In the genomic region with DNA sequence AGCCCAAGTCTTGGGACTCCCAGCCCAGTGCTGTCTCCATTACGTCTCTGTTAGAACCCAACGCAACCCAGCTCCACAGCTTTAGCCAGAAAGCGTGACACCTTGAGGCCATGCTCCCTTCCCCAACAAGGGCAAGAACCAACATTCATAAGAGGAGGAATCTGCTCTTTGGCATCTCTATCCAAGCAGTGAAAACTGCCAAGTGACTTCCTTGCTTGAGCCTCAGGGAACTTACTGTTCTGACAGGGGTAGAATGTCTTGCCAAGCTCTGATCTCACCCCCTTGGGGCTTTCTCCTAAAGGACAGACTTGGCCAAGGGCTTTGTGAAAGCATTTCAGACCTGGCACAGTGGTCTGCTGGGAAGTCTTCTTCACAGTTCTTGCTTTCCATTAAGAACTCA, we compare ENCODE assay signal across 16 cellular contexts. TPM values are rescaled to one million over a fixed set of nuclear protein-coding genes. Genes with fewer than 3 reads are reported as not detected.
DNase-seq lines count a peak whose midpoint lies in the region; ATAC-seq and TF ChIP-seq lines count a peak whose summit lies in the region.
"Had no signal": no experiment of that assay in that cellular context is flagged by ENCODE, and none has a peak within 500 bp of the region (broad histone marks: within the 10 kb centered on the region; RNA-seq: fewer than 3 reads in every experiment).

No MANE protein-coding gene starts in this region.

- H3K36me3 ChIP-seq in left ventricle myocardium inferior (no peaks in the 10 kb centered on the region), esophagus muscularis mucosa (no peaks in the 10 kb centered on the region), gastroesophageal sphincter (no peaks in the 10 kb centered on the region), gastrocnemius medialis (no peaks in the 10 kb centered on the region)
- H3K36me3 ChIP-seq: BE2C had no signal

- peak in 1 of 2 donors; percentile 76 for ATAC-seq in left cardiac atrium
- peak; percentile 26 for ATAC-seq in gastroesophageal sphincter
- ATAC-seq in gastrocnemius medialis: peak; percentile 80 to 81
- ATAC-seq: GM12878, HCT116 had no signal

- in situ Hi-C loops in gastrocnemius medialis (cut with MboI; ENCODE audit: low sequenced_read_pairs in 4 of 4): loop anchor here in 1 of 4 donors (25.0 kb wide), 1 partner anchor 110 kb away; the partner anchor contains the start of gene OLFML3

- H3K9me3 ChIP-seq in left ventricle myocardium inferior (replicated peaks) (no peaks in the 10 kb centered on the region), esophagus muscularis mucosa (no peaks in the 10 kb centered on the region), gastroesophageal sphincter (no peaks in the 10 kb centered on the region), gastrocnemius medialis (no peaks in the 10 kb centered on the region)
- H3K9me3 ChIP-seq: BE2C had no signal

- TF ChIP-seq EP300 in esophagus muscularis mucosa (IDR thresholded peaks at IDR 0.05) (no peak), gastroesophageal sphincter (IDR thresholded peaks at IDR 0.05) (no peak)

- H3K4me3 ChIP-seq in left ventricle myocardium inferior (no peak overlapping the region), esophagus muscularis mucosa (no peak overlapping the region), gastroesophageal sphincter (no peak overlapping the region), gastrocnemius medialis (no peak overlapping the region)
- H3K4me3 ChIP-seq: GM12878 had no signal

- POLR2A ChIA-PET in RWPE1 (lab: Yijun Ruan, JAX; ENCODE audit: low non-redundant PET): no interaction called here

- CTCF ChIA-PET in RWPE1 (lab: Yijun Ruan, JAX): no interaction called here

- H3K27me3 ChIP-seq in left ventricle myocardium inferior (ENCODE audit: low read depth) (peaks cover 20% of the 10 kb centered on the region), esophagus muscularis mucosa (no peaks in the 10 kb centered on the region), gastroesophageal sphincter (no peaks in the 10 kb centered on the region), gastrocnemius medialis (no peaks in the 10 kb centered on the region)
- H3K27me3 ChIP-seq: BE2C had no signal

- TF ChIP-seq CTCF in left ventricle myocardium inferior (IDR thresholded peaks at IDR 0.05; ENCODE audit: borderline replicate concordance): no peak
- TF ChIP-seq CTCF in esophagus muscularis mucosa (IDR thresholded peaks at IDR 0.05): no peak
- TF ChIP-seq CTCF in gastroesophageal sphincter (IDR thresholded peaks at IDR 0.05): no peak
- TF ChIP-seq CTCF in gastrocnemius medialis (IDR thresholded peaks at IDR 0.05 in 4 of 5, conservative IDR thresholded peaks at IDR 0.05 in 1 of 5): no peak
- TF ChIP-seq CTCF in RWPE1 (conservative IDR thresholded peaks at IDR 0.05; ENCODE audit: low read depth): no peak

- H3K4me1 ChIP-seq in left ventricle myocardium inferior (no peaks in the 10 kb centered on the region), esophagus muscularis mucosa (peaks cover 0 to 11% (median 4%) of the 10 kb centered on the region in 4 donors), gastroesophageal sphincter (peaks cover 0 to 8% (median 0%) of the 10 kb centered on the region in 3 donors), gastrocnemius medialis (peaks cover 0 to 12% of the 10 kb centered on the region in 2 donors)

- H3K27ac ChIP-seq in left ventricle myocardium inferior (replicated peaks) (no peak overlapping the region), esophagus muscularis mucosa (replicated peaks in 1 of 4) (no peak overlapping the region), gastroesophageal sphincter (no peak overlapping the region), gastrocnemius medialis (peak overlapping the region in 1 of 4 donors; percentile 56), RWPE1 (no peak overlapping the region)
- H3K27ac ChIP-seq: C4-2B had no signal

- DNase-seq in left cardiac atrium (peak; percentile 29), left ventricle myocardium inferior (no peak), esophagus muscularis mucosa (ENCODE audit: extremely low spot score) (peak; percentile 92), gastrocnemius medialis (peak; percentile 73 to 77), NCI-H1694 (lab: John Stamatoyannopoulos, UW) (no peak), NK-92 (lab: John Stamatoyannopoulos, UW; ENCODE audit: unreplicated experiment) (no peak), RWPE1 (ENCODE audit: low spot score) (no peak)
- DNase-seq: BE2C; CD4-positive, alpha-beta memory T cell; DMS79 had no signal

- WGBS in esophagus muscularis mucosa: 93% methylated on average over 3 of the region's 3 CpGs
- no CpG with 5 or more reads among the region's 3 CpGs for WGBS in gastroesophageal sphincter (ENCODE audit: low coverage in 1 of 2), 2 donors

- intact Hi-C loops in left cardiac atrium (cut with DNase I) (no loop called here), left ventricle myocardium inferior (cut with micrococcal nuclease) (no loop called here), esophagus muscularis mucosa (cut with DNase I) (no loop called here), gastrocnemius medialis (cut with DNase I; ENCODE audit: low total_unique reads) (no loop called here)

- TF ChIP-seq POLR2A in esophagus muscularis mucosa (IDR thresholded peaks at IDR 0.05; ENCODE audit: low read depth) (no peak), gastroesophageal sphincter (IDR thresholded peaks at IDR 0.05) (no peak), gastrocnemius medialis (IDR thresholded peaks at IDR 0.05) (no peak)

RNA-seq across cellular contexts. Expression of gene SYT6, which starts 56.6 kb away (rescaled TPM):
- total RNA-seq in left cardiac atrium: not detected
- total RNA-seq in left ventricle myocardium inferior: not detected
- total RNA-seq in esophagus muscularis mucosa: under 1 TPM in 2 of 4 donors, not detected in 2; 0.06 to 0.83 TPM
- 1 to 10 TPM in 1 of 4 donors, not detected in 3; 2.0 TPM for total RNA-seq in gastroesophageal sphincter
- total RNA-seq in gastrocnemius medialis: under 1 TPM in 1 of 4 donors, not detected in 3; 0.20 TPM
- total RNA-seq: CD4-positive, alpha-beta memory T cell; G401; H4 had no signal

Comparison
In these comparisons a context has a peak if more than half of its experiments do, and no peak if none do; other contexts are left out.
1. DNase-seq: peak in left cardiac atrium (single experiment), esophagus muscularis mucosa (single experiment) and gastrocnemius medialis (2 of 2); none in left ventricle myocardium inferior (single experiment), NCI-H1694 (single experiment), NK-92 (single experiment) and RWPE1 (single experiment).